ENCODE assay signal across 8 cellular contexts in the genomic region with DNA sequence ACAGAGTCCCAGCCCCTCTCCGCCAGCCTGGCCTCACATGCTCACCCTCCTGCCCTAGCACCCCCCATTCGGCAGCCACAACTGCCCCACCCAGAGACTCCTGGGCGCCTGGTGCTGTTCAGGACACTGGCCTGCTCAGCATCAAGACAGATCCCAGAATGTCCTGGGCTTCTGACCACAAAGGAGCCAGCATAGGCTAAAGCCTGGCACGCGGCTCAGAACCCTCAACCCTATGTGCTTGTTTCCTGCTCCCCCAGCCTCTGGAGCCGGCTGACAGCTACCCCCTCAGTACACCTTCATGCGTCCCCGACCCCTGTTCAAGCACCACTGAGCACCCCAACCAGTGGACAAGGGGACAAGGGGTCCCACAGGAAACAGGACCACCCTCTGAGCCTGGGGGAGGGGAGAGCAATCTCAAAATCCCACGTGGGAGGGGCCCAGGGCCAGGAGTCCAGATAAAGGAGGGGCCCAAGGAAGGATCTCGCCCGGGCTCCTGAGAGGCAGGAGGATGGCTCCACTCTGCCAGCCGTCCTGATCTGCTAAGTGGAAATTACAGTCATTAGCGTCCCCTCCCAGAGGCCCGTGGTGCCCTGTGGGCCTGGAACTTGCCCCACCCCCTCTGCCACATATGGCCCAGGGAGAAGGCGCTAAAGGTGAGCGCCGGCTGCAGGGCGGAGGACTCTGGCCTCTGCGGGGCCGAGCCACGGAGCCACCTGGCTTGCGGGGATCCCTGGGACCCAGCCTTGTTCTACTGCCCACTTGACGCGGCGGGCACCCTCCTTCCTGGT. TPM values are rescaled to one million over a fixed set of nuclear protein-coding genes. Genes with fewer than 3 reads are reported as not detected.
A peak's percentile ranks its signal among the peaks of the same experiment; 100 is the strongest.
DNase-seq lines count a peak whose midpoint lies in the region; ATAC-seq, FAIRE-seq and TF ChIP-seq lines count a peak whose summit lies in the region.

No MANE protein-coding gene starts in this region.

- no peaks in the 10 kb centered on the region for H3K9me3 Mint-ChIP-seq in CD8-positive, alpha-beta T cell

- H3K4me3 ChIP-seq in CD8-positive, alpha-beta T cell (ENCODE audit: low read depth, low read length): peak overlapping the region; percentile 47
- H3K4me3 ChIP-seq in choroid plexus epithelial cell (ENCODE audit: low read depth, low read length): peak overlapping the region; percentile 69
- H3K4me3 ChIP-seq in mucosa of rectum (ENCODE audit: low read length in 2 of 2): peak overlapping the region; percentile 56 to 78

- no peaks in the 10 kb centered on the region for H3K9me3 ChIP-seq in CD8-positive, alpha-beta T cell (ENCODE audit: low read length)
- no peaks in the 10 kb centered on the region for H3K9me3 ChIP-seq in mucosa of rectum (ENCODE audit: control insufficient read depth in 2 of 2, low read length in 2 of 2)

- no peak for FAIRE-seq in urothelium cell line (lab: Jason Lieb, UNC)

- H3K27ac ChIP-seq in CD8-positive, alpha-beta T cell (ENCODE audit: low read depth, low read length): peak overlapping the region; percentile 30
- H3K27ac ChIP-seq in mucosa of rectum (ENCODE audit: low read depth in 2 of 2, low read length in 2 of 2): peak overlapping the region; percentile 91 to 96

- no peaks in the 10 kb centered on the region for H3K27me3 Mint-ChIP-seq in CD8-positive, alpha-beta T cell (ENCODE audit: low read depth)

- CTCF ChIA-PET in CD8-positive, alpha-beta T cell (lab: Charles Lee): interaction anchor here (1.0 to 10.0 kb wide), 6 partner anchors 19 to 260 kb away, joined by 3 to 213 read pairs (median 43); partner anchors contain the start of gene GPR132

- peak overlapping the region; percentile 75 for H3K4me3 Mint-ChIP-seq in CD8-positive, alpha-beta T cell

- H3K36me3 ChIP-seq in CD8-positive, alpha-beta T cell (ENCODE audit: insufficient read depth, low read length): no peaks in the 10 kb centered on the region
- H3K36me3 ChIP-seq in mucosa of rectum (ENCODE audit: control insufficient read depth in 2 of 2, insufficient read depth in 2 of 2, low read length in 2 of 2): no peaks in the 10 kb centered on the region

- H3K27me3 ChIP-seq in CD8-positive, alpha-beta T cell (ENCODE audit: insufficient read depth, low read length): no peaks in the 10 kb centered on the region
- H3K27me3 ChIP-seq in mucosa of rectum (ENCODE audit: control insufficient read depth in 2 of 2, insufficient read depth in 2 of 2, low read length in 2 of 2): peaks cover 2 to 11% of the 10 kb centered on the region in 2 donors

- DNase-seq in CD8-positive, alpha-beta T cell: no peak
- DNase-seq in NCI-H1694 treated with DMSO at 0.1 percent for 48 hours (lab: John Stamatoyannopoulos, UW): peak; percentile 78
- DNase-seq in choroid plexus epithelial cell (ENCODE audit: low read depth): no peak
- DNase-seq in urothelium cell line (ENCODE audit: low spot score): no peak
- DNase-seq in SKM-1 treated with dmso at 0.1 percent for 144 hours (lab: John Stamatoyannopoulos, UW; ENCODE audit: unreplicated experiment): no peak

- no peak for TF ChIP-seq CTCF in CD8-positive, alpha-beta T cell (IDR thresholded peaks at IDR 0.05)
- TF ChIP-seq CTCF in choroid plexus epithelial cell (conservative IDR thresholded peaks at IDR 0.05; ENCODE audit: low read depth, low read length): no peak

- H3K36me3 Mint-ChIP-seq in CD8-positive, alpha-beta T cell: no peaks in the 10 kb centered on the region

- intact Hi-C loops in CD8-positive, alpha-beta T cell (cut with DNase I, micrococcal nuclease): loop anchor here (5.0 kb wide), 6 partner anchors 75 to 435 kb away; partner anchors contain the start of genes NUDT14 (in 2 of the 2), CRIP2 (in 1 of the 2), JAG2 (in 1 of the 2) and TEDC1 (in 1 of the 2)

- POLR2A ChIA-PET in CD8-positive, alpha-beta T cell (lab: Charles Lee): interaction anchor here (1.0 to 1.3 kb wide), 2 partner anchors 27 to 72 kb away, joined by 3 read pairs; partner anchors contain the start of gene GPR132

- peak overlapping the region; percentile 66 to 69 for H3K9ac ChIP-seq in mucosa of rectum (ENCODE audit: low read depth in 1 of 2, low read length in 2 of 2)

- ATAC-seq in CD8-positive, alpha-beta T cell: no peak
- ATAC-seq in HG02938 (IDR thresholded peaks at IDR 0.05; ENCODE audit: unreplicated experiment): no peak
- ATAC-seq in HG02610 (IDR thresholded peaks at IDR 0.05; ENCODE audit: unreplicated experiment): no peak

- H3K4me1 ChIP-seq in CD8-positive, alpha-beta T cell (ENCODE audit: insufficient read depth, low read length): peaks cover 32% of the 10 kb centered on the region
- peaks cover 44 to 55% of the 10 kb centered on the region in 2 donors for H3K4me1 ChIP-seq in mucosa of rectum (ENCODE audit: control insufficient read depth in 2 of 2, insufficient read depth in 2 of 2, low read length in 2 of 2)

- H3K27ac Mint-ChIP-seq in CD8-positive, alpha-beta T cell: peak overlapping the region; percentile 88

- H3K4me1 Mint-ChIP-seq in CD8-positive, alpha-beta T cell (ENCODE audit: low read depth): peaks cover 19% of the 10 kb centered on the region

RNA-seq across cellular contexts. Expression of gene GPR132, which starts 27.1 kb away (rescaled TPM):
- total RNA-seq in CD8-positive, alpha-beta T cell: 100 to 1,000 TPM in 1 of 2 experiments, 10 to 100 TPM in 1; 91.8 to 101 TPM
